In genomic region chr20:36401336-36401735, GRCh38 we compare ENCODE assay signal across 2 cellular contexts.
TF ChIP-seq lines count a peak whose summit lies in the region.

No MANE protein-coding gene starts in this region.

TF ChIP-seq in SK-N-SH, 30 proteins besides CTCF, POLR2A, EP300 and RAD21 (continued from another document):
- TF ChIP-seq RCOR1 (IDR thresholded peaks at IDR 0.05; ENCODE audit: low read length) (no peak), ELF1 (IDR thresholded peaks at IDR 0.05) (no peak)
TF ChIP-seq in SK-N-SH: peak in this region for 0.

TF ChIP-seq in SK-N-SH treated with all-trans-retinoic acid at 6 μM for 48 hours, 23 proteins besides CTCF, POLR2A, EP300 and RAD21 (continued from another document):
- TF ChIP-seq TSHZ2 (CRISPR knock-in tag; IDR thresholded peaks at IDR 0.05) (no peak), SNAI2 (CRISPR knock-in tag; IDR thresholded peaks at IDR 0.05) (no peak), ESRRG (CRISPR knock-in tag; IDR thresholded peaks at IDR 0.05) (no peak), POU6F1 (CRISPR knock-in tag; IDR thresholded peaks at IDR 0.05; ENCODE audit: borderline replicate concordance, low read depth) (no peak), ZFP3 (CRISPR knock-in tag; IDR thresholded peaks at IDR 0.05) (no peak), BACH2 (CRISPR knock-in tag; IDR thresholded peaks at IDR 0.05; ENCODE audit: borderline replicate concordance) (no peak), ZFP30 (CRISPR knock-in tag; IDR thresholded peaks at IDR 0.05) (no peak), TCF4 (CRISPR knock-in tag; IDR thresholded peaks at IDR 0.05; ENCODE audit: borderline replicate concordance) (no peak), GLIS3 (CRISPR knock-in tag; IDR thresholded peaks at IDR 0.05) (no peak), RARB (CRISPR knock-in tag; IDR thresholded peaks at IDR 0.05) (no peak), CSRNP3 (CRISPR knock-in tag; IDR thresholded peaks at IDR 0.05) (no peak), PATZ1 (CRISPR knock-in tag; IDR thresholded peaks at IDR 0.05; ENCODE audit: borderline replicate concordance) (no peak), ZNF8 (CRISPR knock-in tag; IDR thresholded peaks at IDR 0.05) (no peak), CSDC2 (CRISPR knock-in tag; IDR thresholded peaks at IDR 0.05) (no peak), PPARA (CRISPR knock-in tag; IDR thresholded peaks at IDR 0.05; ENCODE audit: borderline replicate concordance) (no peak)
